Comparison of ENCODE assay signal across 1 cellular context in the genomic region with DNA sequence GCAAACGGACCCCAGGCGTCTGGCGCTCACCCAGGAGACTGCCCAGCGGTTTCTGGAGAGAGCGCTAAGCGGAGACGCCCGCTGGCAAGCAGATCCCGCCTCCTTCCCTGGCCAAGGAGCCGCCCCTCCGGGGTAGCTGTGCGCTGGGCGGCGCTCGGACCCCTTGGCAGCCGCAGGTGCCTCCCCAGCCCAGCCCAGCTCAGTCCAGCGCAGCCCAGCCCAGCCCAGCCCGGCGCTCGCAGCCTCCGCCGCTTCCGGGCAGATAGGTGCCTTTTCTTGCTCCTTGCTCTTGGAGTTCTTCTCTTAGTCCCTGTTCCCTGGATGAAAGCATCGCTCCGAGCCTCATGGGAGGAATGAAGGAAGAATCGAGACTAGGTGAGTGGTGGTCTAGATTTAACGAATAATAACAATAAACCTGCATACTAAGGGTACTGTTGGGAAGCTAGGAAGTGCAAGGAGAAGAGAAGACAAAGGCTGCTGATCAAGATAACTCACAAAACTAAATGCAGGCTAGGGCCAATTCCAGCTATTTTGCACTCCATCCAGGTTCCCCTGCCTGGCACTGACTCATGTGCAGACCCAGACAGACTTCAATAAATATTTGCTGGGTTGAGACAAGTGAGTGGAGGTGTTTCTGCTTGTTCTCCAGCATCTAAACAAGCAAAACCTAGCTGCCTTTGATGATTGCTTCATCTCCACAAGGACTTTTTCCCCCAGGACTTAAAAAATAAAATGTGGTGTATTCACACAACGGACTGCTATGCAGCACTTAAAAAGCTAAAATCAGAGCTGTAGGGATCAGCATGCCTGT.
TF ChIP-seq lines count a peak whose summit lies in the region.

STK32A (plus strand) TSS at position 202 of the 811 bp plus-strand sequence. CDS start 4,609 bp downstream, outside the sequence.

TF ChIP-seq in IMR-90, 13 proteins besides CTCF, POLR2A, EP300 and RAD21 (continued from another document):
- TF ChIP-seq FOS (IDR thresholded peaks at IDR 0.05; ENCODE audit: low read depth, low read length): no peak
- TF ChIP-seq CHD1 (IDR thresholded peaks at IDR 0.05; ENCODE audit: low read depth, low read length): no peak
- no peak for TF ChIP-seq USF2 (IDR thresholded peaks at IDR 0.05; ENCODE audit: low read depth, low read length)
